8 cellular contexts compared by ENCODE assay signal in the genomic region with DNA sequence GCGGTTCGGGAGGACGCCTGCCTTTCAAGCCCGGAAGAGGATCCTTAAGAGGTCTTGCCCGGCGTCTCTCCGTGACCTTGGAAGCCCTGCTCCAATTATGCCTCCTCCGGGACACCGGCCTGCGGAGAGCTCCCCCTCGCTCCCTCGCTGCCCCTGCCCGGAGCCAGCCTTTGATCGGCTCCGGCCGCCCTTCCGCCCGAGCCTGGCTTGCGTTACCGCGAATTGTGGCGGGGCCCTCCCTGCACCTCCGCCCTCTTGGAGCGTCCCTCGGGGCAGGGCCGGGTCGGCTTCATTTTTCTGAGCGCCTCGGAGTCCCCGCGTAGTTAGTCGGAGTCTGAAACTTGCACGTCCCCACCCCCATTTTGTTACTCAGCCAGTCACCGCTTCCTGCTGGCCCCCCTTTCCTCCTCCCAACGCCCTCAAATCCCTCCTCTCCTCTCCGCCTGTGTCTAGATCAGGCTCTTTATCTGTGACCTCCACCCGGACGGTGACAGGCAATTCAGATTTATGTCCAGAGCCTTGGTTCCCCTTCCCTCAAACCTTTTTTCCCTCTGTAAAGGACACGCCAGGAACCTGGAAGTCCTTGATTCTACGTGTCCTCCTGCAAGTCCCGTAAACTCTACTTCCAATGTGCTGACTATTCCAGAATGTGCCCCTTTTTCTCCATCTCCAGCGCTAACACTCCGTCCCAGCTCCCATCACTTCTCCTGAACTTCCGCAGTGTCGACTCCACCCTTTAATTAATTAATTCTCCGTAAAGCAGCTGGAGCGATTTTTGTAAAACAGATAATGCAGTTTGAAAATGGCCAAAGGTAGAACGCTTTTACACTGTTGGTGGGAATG. TPM values are rescaled to one million over a fixed set of nuclear protein-coding genes. Genes with fewer than 3 reads are reported as not detected.
A peak's percentile ranks its signal among the peaks of the same experiment; 100 is the strongest.
DNase-seq lines count a peak whose midpoint lies in the region; ATAC-seq, FAIRE-seq and TF ChIP-seq lines count a peak whose summit lies in the region.

No MANE protein-coding gene starts in this region.

- H3K9me3 ChIP-seq in RWPE2 (ENCODE audit: severe bottlenecking): no peaks in the 10 kb centered on the region
- no peaks in the 10 kb centered on the region for H3K9me3 ChIP-seq in pancreas
- H3K9me3 ChIP-seq in tibial artery: no peaks in the 10 kb centered on the region

- ATAC-seq in GM19463 (IDR thresholded peaks at IDR 0.05; ENCODE audit: unreplicated experiment) (peak; percentile 27), RWPE2 (ENCODE audit: low read depth) (peak; percentile 51), pancreas (peak; percentile 29 to 51 (median 43))

- no peak for TF ChIP-seq CTCF in RWPE2 (IDR thresholded peaks at IDR 0.05; ENCODE audit: poor library complexity, severe bottlenecking)
- no peak for TF ChIP-seq CTCF in pancreas (IDR thresholded peaks at IDR 0.05)
- TF ChIP-seq CTCF in tibial artery (IDR thresholded peaks at IDR 0.05): no peak

- FAIRE-seq in pancreas (lab: Jason Lieb, UNC): no peak

- intact Hi-C loops in pancreas (cut with DNase I) (no loop called here), tibial artery (cut with DNase I; ENCODE audit: low total_unique reads) (loop anchor here (2.0 kb wide), 1 partner anchor 79 kb away; a partner anchor contains a TSS)

- WGBS in pancreas, 2 donors: 1 to 2% methylated on average over 48 of the region's 48 CpGs

- H3K27me3 ChIP-seq in RWPE2 (ENCODE audit: insufficient read depth, poor library complexity, severe bottlenecking): no peaks in the 10 kb centered on the region
- no peaks in the 10 kb centered on the region for H3K27me3 ChIP-seq in pancreas
- no peaks in the 10 kb centered on the region for H3K27me3 ChIP-seq in tibial artery

- H3K4me1 ChIP-seq in RWPE2 (ENCODE audit: insufficient read depth, poor library complexity, severe bottlenecking): no peaks in the 10 kb centered on the region
- peaks cover 9 to 11% (median 9%) of the 10 kb centered on the region in 3 donors for H3K4me1 ChIP-seq in pancreas
- peaks cover 0 to 12% (median 8%) of the 10 kb centered on the region in 4 donors for H3K4me1 ChIP-seq in tibial artery

- H3K36me3 ChIP-seq in RWPE2 (ENCODE audit: low read depth) (0 out of 2 replicates have a peak, but pooled peaks cover 3% of the 10 kb centered on the region), pancreas (peaks cover 0 to 5% (median 0%) of the 10 kb centered on the region in 3 donors), tibial artery (no peaks in the 10 kb centered on the region)

- H3K27ac ChIP-seq in RWPE2 (ENCODE audit: poor library complexity, severe bottlenecking) (peak overlapping the region; percentile 91), pancreas (peak overlapping the region; percentile 92 to 99 (median 96)), tibial artery (peak overlapping the region; percentile 93 to 98)

- H3K4me3 ChIP-seq in RWPE2 (ENCODE audit: severe bottlenecking): peak overlapping the region; percentile 57
- H3K4me3 ChIP-seq in pancreas: peak overlapping the region; percentile 59 to 89 (median 78)
- H3K4me3 ChIP-seq in tibial artery: peak overlapping the region; percentile 68 to 86

- DNase-seq in COLO668 (lab: John Stamatoyannopoulos, UW; ENCODE audit: unreplicated experiment) (peak; percentile 79), HS-5 (ENCODE audit: low read depth) (peak; percentile 54), RWPE2 (ENCODE audit: low spot score) (no peak), glomerular visceral epithelial cell (ENCODE audit: extremely low spot score) (peak; percentile 80), pancreas (peak in 2 of 6 donors; percentile 67 to 88), tibial artery (peak; percentile 68 to 85)
- peak; percentile 84 for DNase-seq in activated naive CD4-positive, alpha-beta T cell treated with Interleukin-2 at 50 U/mL for 16 hours

RNA-seq across cellular contexts. Expression of a gene that starts 0.6 kb away (rescaled TPM):
- total RNA-seq in pancreas: 10 to 100 TPM; 11.5 to 16.9 (median 13.7) TPM
- polyA plus RNA-seq in pancreas: 10 to 100 TPM; 34.0 to 66.1 TPM

RNA-seq across cellular contexts. Expression of a gene that starts 6.2 kb away (rescaled TPM):
- under 1 TPM in 3 of 6 donors, not detected in 3; 0.09 to 0.15 (median 0.09) TPM for total RNA-seq in pancreas
- under 1 TPM in 1 of 2 donors, not detected in 1; 0.08 TPM for polyA plus RNA-seq in pancreas

RNA-seq across cellular contexts. Expression of a gene that starts 25.1 kb away (rescaled TPM):
- total RNA-seq in pancreas: 10 to 100 TPM in 4 of 6 donors, 1 to 10 TPM in 2; 9.2 to 19.3 (median 11.8) TPM
- polyA plus RNA-seq in pancreas: 10 to 100 TPM; 20.6 to 22.0 TPM

RNA-seq across cellular contexts. Expression of a gene that starts 47.3 kb away (rescaled TPM):
- under 1 TPM in 4 of 6 donors, not detected in 2; 0.20 to 0.42 (median 0.27) TPM for total RNA-seq in pancreas
- under 1 TPM; 0.49 to 0.84 TPM for polyA plus RNA-seq in pancreas

RNA-seq across cellular contexts. Expression of a gene that starts 49.0 kb away (rescaled TPM):
- 10 to 100 TPM; 12.6 to 20.4 (median 14.4) TPM for total RNA-seq in pancreas
- 10 to 100 TPM; 51.2 to 57.6 TPM for polyA plus RNA-seq in pancreas
